In the genomic region with DNA sequence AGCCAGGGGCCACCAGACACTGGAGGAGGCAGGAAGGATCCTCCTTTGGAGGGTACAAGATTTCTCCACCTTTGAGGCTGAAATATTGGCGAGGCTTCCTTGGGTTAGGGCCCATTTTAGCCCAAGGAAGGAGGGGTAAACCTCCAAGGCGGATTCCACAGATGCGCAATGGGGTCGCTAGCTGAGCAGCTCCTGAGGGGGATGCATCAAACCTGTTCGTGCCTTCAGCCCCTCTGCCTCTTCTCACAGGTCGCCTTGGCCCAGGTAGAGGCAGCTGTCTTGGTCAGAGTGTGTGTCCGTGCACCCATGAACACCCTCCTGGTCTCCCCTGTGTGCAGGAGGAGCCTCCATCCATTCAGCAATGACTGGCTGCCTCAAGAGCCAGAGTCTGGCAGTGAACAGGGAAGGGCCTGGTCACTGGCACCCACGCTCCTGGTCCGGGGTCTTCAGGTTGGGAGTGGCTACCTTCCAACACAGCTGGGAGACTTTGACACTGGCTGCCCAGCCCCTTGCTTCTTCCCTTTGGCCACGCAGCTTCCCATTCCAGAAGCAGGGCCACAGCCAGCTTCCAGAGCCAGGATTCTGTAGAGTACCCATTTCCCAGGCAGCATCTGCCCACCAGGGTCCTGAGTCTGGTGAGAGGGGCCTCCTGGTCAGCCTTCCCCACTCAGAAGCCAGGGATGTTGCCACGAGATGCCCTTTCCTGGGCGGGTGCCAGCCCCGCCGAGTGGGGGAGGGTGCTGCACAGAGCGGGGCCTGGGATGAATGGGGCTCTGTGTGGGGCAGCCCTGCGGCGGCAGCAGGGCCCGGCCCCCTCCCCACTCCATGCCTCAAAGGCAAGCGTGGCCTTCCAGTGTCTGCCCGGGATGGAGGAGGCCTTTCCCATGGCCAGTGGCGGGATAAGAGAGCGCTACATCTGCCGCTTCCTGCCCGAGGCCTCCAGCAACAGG, we compare ENCODE assay signal across 26 cellular contexts.
DNase-seq lines count a peak whose midpoint lies in the region; TF ChIP-seq lines count a peak whose summit lies in the region.
"Had no signal": no experiment of that assay in that cellular context is flagged by ENCODE, and none has a peak within 500 bp of the region (broad histone marks: within the 10 kb centered on the region; RNA-seq: fewer than 3 reads in every experiment).

No MANE protein-coding gene starts in this region.

- peaks cover 4% of the 10 kb centered on the region for H3K27me3 Mint-ChIP-seq in chondrocyte (ENCODE audit: low read depth)

- no peak overlapping the region for H3K27ac Mint-ChIP-seq in chondrocyte (ENCODE audit: unreplicated experiment)
- H3K27ac Mint-ChIP-seq: activated naive CD4-positive, alpha-beta T cell treated with anti-CD3 and anti-CD28 coated beads for 36 hours; naive thymus-derived CD8-positive, alpha-beta T cell; stimulated activated naive B cell treated with anti-CD40 and anti-IgM and Interleukin-4, amounts not matched to agents 10 μg/mL and 1 μg/mL and 100 μg/mL, for 72 hours; T-cell had no signal

- no peak overlapping the region for H3K4me3 ChIP-seq in suprapubic skin
- H3K4me3 ChIP-seq: ascending aorta, esophagus muscularis mucosa, gastroesophageal sphincter, smooth muscle cell, tibial artery had no signal

- H3K4me1 ChIP-seq in suprapubic skin, result no peaks in the 10 kb centered on the region
- H3K4me1 ChIP-seq: ascending aorta, esophagus muscularis mucosa, gastroesophageal sphincter, tibial artery had no signal

- no peak overlapping the region for H3K27ac ChIP-seq in suprapubic skin
- H3K27ac ChIP-seq: ascending aorta, tibial artery had no signal

- H3K4me1 Mint-ChIP-seq in chondrocyte (ENCODE audit: low read depth), result no peaks in the 10 kb centered on the region
- H3K4me1 Mint-ChIP-seq: central memory CD8-positive, alpha-beta T cell; naive thymus-derived CD8-positive, alpha-beta T cell; stimulated activated naive B cell treated with anti-CD40 and anti-IgM and Interleukin-4, amounts not matched to agents 10 μg/mL and 1 μg/mL and 100 μg/mL, for 72 hours; T-cell had no signal

- no peaks in the 10 kb centered on the region for H3K36me3 Mint-ChIP-seq in chondrocyte (ENCODE audit: low read depth)
- H3K36me3 Mint-ChIP-seq: naive thymus-derived CD8-positive, alpha-beta T cell; stimulated activated naive B cell treated with anti-CD40 and anti-IgM and Interleukin-4, amounts not matched to agents 10 μg/mL and 1 μg/mL and 100 μg/mL, for 72 hours; T-cell had no signal

- H3K4me3 Mint-ChIP-seq in chondrocyte (ENCODE audit: unreplicated experiment), result no peak overlapping the region
- H3K4me3 Mint-ChIP-seq: activated naive CD4-positive, alpha-beta T cell treated with anti-CD3 and anti-CD28 coated beads for 36 hours; activated T-cell treated with anti-CD3 and anti-CD28 coated beads, Interleukin-2, amount 50 U/mL, for 4 hours; central memory CD8-positive, alpha-beta T cell; naive thymus-derived CD8-positive, alpha-beta T cell; stimulated activated naive B cell treated with anti-CD40 and anti-IgM and Interleukin-4, amounts not matched to agents 10 μg/mL and 1 μg/mL and 100 μg/mL, for 72 hours; T-cell had no signal

- no peak for TF ChIP-seq POLR2A in suprapubic skin (IDR thresholded peaks at IDR 0.05)

- WGBS in suprapubic skin, result 88% methylated on average over 6 of the region's 24 CpGs

- H3K9me3 Mint-ChIP-seq in chondrocyte (ENCODE audit: low read depth), result peaks cover 13% of the 10 kb centered on the region
- H3K9me3 Mint-ChIP-seq: activated naive CD4-positive, alpha-beta T cell treated with anti-CD3 and anti-CD28 coated beads for 36 hours; activated T-cell treated with anti-CD3 and anti-CD28 coated beads, Interleukin-2, amount 50 U/mL, for 4 hours; central memory CD8-positive, alpha-beta T cell; stimulated activated naive B cell treated with anti-CD40 and anti-IgM and Interleukin-4, amounts not matched to agents 10 μg/mL and 1 μg/mL and 100 μg/mL, for 72 hours; T-cell had no signal

- peaks cover 3% of the 10 kb centered on the region for H3K9me3 ChIP-seq in suprapubic skin
- H3K9me3 ChIP-seq: ascending aorta had no signal

- no peak for TF ChIP-seq EP300 in suprapubic skin (IDR thresholded peaks at IDR 0.05)

- H3K36me3 ChIP-seq in suprapubic skin, result no peaks in the 10 kb centered on the region
- H3K36me3 ChIP-seq: ascending aorta, esophagus muscularis mucosa, gastroesophageal sphincter, tibial artery had no signal

- peaks cover 21% of the 10 kb centered on the region for H3K27me3 ChIP-seq in suprapubic skin
- H3K27me3 ChIP-seq: ascending aorta had no signal

- no peak for TF ChIP-seq CTCF in suprapubic skin (IDR thresholded peaks at IDR 0.05)
- TF ChIP-seq CTCF in chondrocyte (IDR thresholded peaks at IDR 0.05), result no peak

- peak in 53 of 56 donors; percentile 26 to 90 (median 69) for DNase-seq in amygdala (lab: John Stamatoyannopoulos, UW)
- DNase-seq in foreskin melanocyte, result peak; percentile 46
- peak; percentile 16 for DNase-seq in middle frontal gyrus (ENCODE audit: extremely low spot score, low spot score)
- DNase-seq in suprapubic skin (ENCODE audit: low spot score in 2 of 2), result peak; percentile 52 to 65
- DNase-seq in dermis blood vessel endothelial cell, result no peak
- DNase-seq in NCI-H1436 (lab: John Stamatoyannopoulos, UW), result no peak
- no peak for DNase-seq in HUDEP-2 (lab: John Stamatoyannopoulos, UW; ENCODE audit: unreplicated experiment in 76 of 76)
- DNase-seq in chondrocyte (ENCODE audit: low spot score), result no peak
- DNase-seq: activated naive CD4-positive, alpha-beta T cell treated with anti-CD3 and anti-CD28 coated beads for 36 hours; activated T-cell treated with anti-CD3 and anti-CD28 coated beads, Interleukin-2, amount 50 U/mL, for 4 hours; COR-L47; effector memory CD4-positive, alpha-beta T cell; GOT3; left cardiac atrium; mesendoderm; naive thymus-derived CD8-positive, alpha-beta T cell; NCI-H1048; NCI-H187 treated with DMSO at 0.1 percent for 48 hours; stimulated activated naive B cell treated with anti-CD40 and anti-IgM and Interleukin-4, amounts not matched to agents 10 μg/mL and 1 μg/mL and 100 μg/mL, for 72 hours; T-cell had no signal

Comparison
In these comparisons a context has a peak if more than half of its experiments do, and no peak if none do; other contexts are left out.
1. DNase-seq: peak in amygdala (53 of 56), foreskin melanocyte (single experiment), middle frontal gyrus (single experiment) and suprapubic skin (2 of 2); none in dermis blood vessel endothelial cell (single experiment), NCI-H1436 (single experiment), HUDEP-2 (0 of 76) and chondrocyte (single experiment).